ENCODE assay signal across 16 cellular contexts in genomic region chr17:9200699-9201359, GRCh38.
A peak's percentile ranks its signal among the peaks of the same experiment; 100 is the strongest.
DNase-seq lines count a peak whose midpoint lies in the region; ATAC-seq and FAIRE-seq lines count a peak whose summit lies in the region.
"Had no signal": no experiment of that assay in that cellular context is flagged by ENCODE, and none has a peak within 500 bp of the region (broad histone marks: within the 10 kb centered on the region; RNA-seq: fewer than 3 reads in every experiment).

No MANE protein-coding gene starts in this region.

- peak; percentile 88 for FAIRE-seq in GM18507 (lab: Jason Lieb, UNC)
- FAIRE-seq: colon had no signal

- ATAC-seq in GM19463 (IDR thresholded peaks at IDR 0.05; ENCODE audit: unreplicated experiment) (peak; percentile 81), HG02885 (IDR thresholded peaks at IDR 0.05; ENCODE audit: poor library complexity, unreplicated experiment) (peak; percentile 52), HG03571 (IDR thresholded peaks at IDR 0.05; ENCODE audit: unreplicated experiment) (no peak)

- DNase-seq in GM18507 (ENCODE audit: extremely low spot score, insufficient read length, low read depth) (peak; percentile 52), NCI-H526 treated with DMSO at 0.1 percent for 48 hours (lab: John Stamatoyannopoulos, UW) (peak; percentile 16), SW480 (ENCODE audit: low spot score) (no peak), LoVo (ENCODE audit: low spot score) (no peak), SKM-1 (lab: John Stamatoyannopoulos, UW; ENCODE audit: unreplicated experiment) (no peak)
- DNase-seq: adrenal gland; AML-193; EL; esophagus squamous epithelium; stimulated activated CD4-positive, alpha-beta T cell treated with anti-CD3 and anti-CD28 coated beads, Interleukin-1b, Interleukin-23, amount 100 ng/mL, for 48 hours; stimulated activated naive CD4-positive, alpha-beta T cell; T-helper 9 cell had no signal

Comparison
In these comparisons a context has a peak if more than half of its experiments do, and no peak if none do; other contexts are left out.
1. DNase-seq: peak in GM18507 (single experiment) and NCI-H526 treated with DMSO at 0.1 percent for 48 hours (single experiment); none in SW480 (single experiment), LoVo (single experiment) and SKM-1 (single experiment).